In the genomic region with DNA sequence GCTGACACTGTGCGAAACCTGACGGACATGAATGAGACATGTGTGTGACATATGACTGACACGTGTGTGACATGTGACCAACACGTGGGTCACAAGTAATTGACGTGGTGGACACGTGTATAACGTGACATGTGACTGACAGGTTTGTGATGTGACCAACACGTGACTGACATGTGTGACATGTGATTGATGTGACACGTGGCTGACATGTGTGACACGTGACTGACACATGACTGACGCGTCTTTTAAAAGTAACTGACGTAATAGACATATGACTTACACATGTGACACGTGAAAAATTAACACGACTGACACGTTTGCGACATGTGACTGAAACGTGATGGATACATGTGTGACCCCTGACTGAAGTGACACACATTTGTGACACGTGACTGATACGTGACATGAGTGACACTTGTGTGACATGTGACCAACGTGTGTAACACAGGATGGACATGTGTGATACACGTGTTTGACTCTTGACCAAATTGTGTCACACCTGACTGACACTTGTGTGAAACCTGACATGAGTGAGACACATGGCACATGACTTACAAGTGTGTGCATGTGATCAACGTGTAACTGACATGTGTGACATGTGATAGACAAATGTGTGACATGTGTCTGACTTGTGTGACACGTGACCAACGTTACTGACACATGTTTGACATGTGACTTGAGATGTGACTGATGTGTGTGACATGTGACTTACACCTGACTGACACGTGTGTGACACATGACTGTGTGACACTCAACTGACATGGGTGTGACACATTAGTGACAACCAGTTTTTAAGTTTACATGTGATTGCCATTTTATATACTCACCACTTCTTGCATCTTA, we compare ENCODE assay signal across 1 cellular context.
TF ChIP-seq lines count a peak whose summit lies in the region.

No MANE protein-coding gene starts in this region.

TF ChIP-seq in A549, 52 proteins besides CTCF, POLR2A, EP300 and RAD21:
- TF ChIP-seq, protein P1, sequence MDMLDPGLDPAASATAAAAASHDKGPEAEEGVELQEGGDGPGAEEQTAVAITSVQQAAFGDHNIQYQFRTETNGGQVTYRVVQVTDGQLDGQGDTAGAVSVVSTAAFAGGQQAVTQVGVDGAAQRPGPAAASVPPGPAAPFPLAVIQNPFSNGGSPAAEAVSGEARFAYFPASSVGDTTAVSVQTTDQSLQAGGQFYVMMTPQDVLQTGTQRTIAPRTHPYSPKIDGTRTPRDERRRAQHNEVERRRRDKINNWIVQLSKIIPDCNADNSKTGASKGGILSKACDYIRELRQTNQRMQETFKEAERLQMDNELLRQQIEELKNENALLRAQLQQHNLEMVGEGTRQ (IDR thresholded peaks at IDR 0.05): peak; percentile 91
- TF ChIP-seq HDAC2 (IDR thresholded peaks at IDR 0.05) (no peak), NPAS2 (CRISPR knock-in tag; IDR thresholded peaks at IDR 0.05; ENCODE audit: borderline replicate concordance) (peak; percentile 85), ZNF302 (CRISPR knock-in tag; IDR thresholded peaks at IDR 0.05) (no peak), EHF (CRISPR knock-in tag; IDR thresholded peaks at IDR 0.05) (no peak), REST (IDR thresholded peaks at IDR 0.05) (no peak), KDM1A (IDR thresholded peaks at IDR 0.05; ENCODE audit: low read depth) (no peak), MYC (IDR thresholded peaks at IDR 0.05; ENCODE audit: borderline replicate concordance, low read length) (no peak), RNF2 (IDR thresholded peaks at IDR 0.05; ENCODE audit: borderline replicate concordance, low read depth) (no peak)
TF ChIP-seq in A549: peak in this region for 2.
